ENCODE assay signal across 9 cellular contexts in genomic region chr14:29123017-29123416, GRCh38.
"Had no signal": no experiment of that assay in that cellular context is flagged by ENCODE, and none has a peak within 500 bp of the region (broad histone marks: within the 10 kb centered on the region; RNA-seq: fewer than 3 reads in every experiment).

No MANE protein-coding gene starts in this region.

- H3K36me3 ChIP-seq: HAP-1 had no signal

- H3K4me1 ChIP-seq: HAP-1 had no signal

- H3K9me3 ChIP-seq: HAP-1 had no signal

- DNase-seq: GM23248, GOT3, H7, HFFc6, IMR-90 had no signal

- H3K27ac ChIP-seq: GM23248, HL-60 had no signal

- H3K4me3 ChIP-seq: GM23248, HAP-1, K562 had no signal

- ATAC-seq: HCT116, K562 had no signal

- FAIRE-seq: K562 had no signal
